ENCODE assay signal across 12 cellular contexts in the genomic region with DNA sequence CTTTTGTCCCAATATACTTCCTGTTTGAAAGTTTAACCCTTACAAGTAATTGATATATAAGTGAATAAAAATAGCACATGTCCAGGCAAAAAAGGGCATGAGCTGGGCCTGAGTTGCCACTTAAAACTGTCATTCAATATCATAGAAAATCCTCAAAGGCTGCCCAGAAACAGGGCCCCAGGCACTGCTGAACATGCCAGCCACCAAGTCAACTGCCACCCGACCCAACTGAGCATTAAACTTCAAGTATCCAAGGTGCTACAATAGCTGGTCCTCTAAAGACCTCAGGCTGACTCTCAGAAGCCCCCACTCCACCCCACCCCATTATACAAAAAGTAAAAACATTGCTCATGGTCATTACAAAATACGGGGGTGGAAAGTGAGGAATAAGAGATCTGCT.
DNase-seq lines count a peak whose midpoint lies in the region; ATAC-seq and TF ChIP-seq lines count a peak whose summit lies in the region.
"Had no signal": no experiment of that assay in that cellular context is flagged by ENCODE, and none has a peak within 500 bp of the region (broad histone marks: within the 10 kb centered on the region; RNA-seq: fewer than 3 reads in every experiment).

No MANE protein-coding gene starts in this region.

- H3K4me2 ChIP-seq in hepatocyte (no peak overlapping the region), smooth muscle cell (peak overlapping the region; percentile 48)

- TF ChIP-seq CTCF in activated CD8-positive, alpha-beta T cell treated with anti-CD3 and anti-CD28 coated beads for 36 hours (IDR thresholded peaks at IDR 0.05): no peak
- no peak for TF ChIP-seq CTCF in HFFc6 (IDR thresholded peaks at IDR 0.05)
- no peak for TF ChIP-seq CTCF in hepatocyte (IDR thresholded peaks at IDR 0.05; ENCODE audit: poor library complexity)
- no peak for TF ChIP-seq CTCF in smooth muscle cell (IDR thresholded peaks at IDR 0.05; ENCODE audit: borderline replicate concordance, insufficient read depth, poor library complexity, severe bottlenecking)
- no peak for TF ChIP-seq CTCF in adrenal gland (IDR thresholded peaks at IDR 0.05)

- H3K4me3 ChIP-seq in hepatocyte: no peak overlapping the region
- H3K4me3 ChIP-seq in smooth muscle cell: no peak overlapping the region
- H3K4me3 ChIP-seq in H7 (ENCODE audit: insufficient read depth, low read depth, low read length): no peak overlapping the region
- H3K4me3 ChIP-seq in adrenal gland: no peak overlapping the region
- H3K4me3 ChIP-seq: MG63 had no signal

- no peaks in the 10 kb centered on the region for H3K27me3 ChIP-seq in hepatocyte
- H3K27me3 ChIP-seq in smooth muscle cell (ENCODE audit: low read depth): no peaks in the 10 kb centered on the region
- H3K27me3 ChIP-seq in H7 (ENCODE audit: control insufficient read depth, insufficient read depth, low read length): no peaks in the 10 kb centered on the region
- H3K27me3 ChIP-seq in adrenal gland: no peaks in the 10 kb centered on the region
- H3K27me3 ChIP-seq: MG63 had no signal

- intact Hi-C loops in activated CD8-positive, alpha-beta T cell treated with anti-CD3 and anti-CD28 coated beads for 36 hours (cut with micrococcal nuclease): no loop called here
- intact Hi-C loops in adrenal gland (cut with DNase I): no loop called here

- H3K36me3 ChIP-seq in hepatocyte (replicated peaks; ENCODE audit: insufficient read depth, low read depth) (no peaks in the 10 kb centered on the region), smooth muscle cell (ENCODE audit: low read depth) (peaks cover 8% of the 10 kb centered on the region), H7 (replicated peaks; ENCODE audit: control insufficient read depth, insufficient read depth, low read length) (peaks cover 5% of the 10 kb centered on the region), adrenal gland (replicated peaks in 1 of 2) (peaks cover 0 to 6% of the 10 kb centered on the region in 2 donors)
- H3K36me3 ChIP-seq: MG63 had no signal

- H3K27me3 Mint-ChIP-seq in activated CD8-positive, alpha-beta T cell treated with anti-CD3 and anti-CD28 coated beads for 36 hours: no peaks in the 10 kb centered on the region
- no peaks in the 10 kb centered on the region for H3K27me3 Mint-ChIP-seq in activated CD8-positive, alpha-beta T cell treated with anti-CD3 and anti-CD28 coated beads, Interleukin-2, amount 10 ng/mL, durations not matched to agents 7 days and 5 days (ENCODE audit: low read depth)
- H3K27me3 Mint-ChIP-seq in HFFc6 (ENCODE audit: insufficient read depth): no peaks in the 10 kb centered on the region; the same call in 1 of the 2 replicates

- no peak for DNase-seq in activated CD8-positive, alpha-beta T cell treated with anti-CD3 and anti-CD28 coated beads for 36 hours
- no peak for DNase-seq in activated CD8-positive, alpha-beta T cell treated with anti-CD3 and anti-CD28 coated beads, Interleukin-2, amount 10 ng/mL, durations not matched to agents 7 days and 5 days
- DNase-seq in HFFc6 (no peak), hepatocyte (ENCODE audit: low spot score) (no peak), smooth muscle cell (lab: John Stamatoyannopoulos, UW; ENCODE audit: unreplicated experiment) (no peak), H7 (no peak), adrenal gland (no peak)
- DNase-seq: activated T-cell treated with anti-CD3 and anti-CD28 coated beads, Interleukin-2, amount 50 U/mL, for 4 hours; MG63; stimulated activated CD4-positive, alpha-beta T cell treated with anti-CD3 and anti-CD28 coated beads, Interleukin-2, amount 100 ng/mL, for 24 hours; T-helper 9 cell had no signal

- no peak overlapping the region for H3K4me3 Mint-ChIP-seq in activated CD8-positive, alpha-beta T cell treated with anti-CD3 and anti-CD28 coated beads for 36 hours
- H3K4me3 Mint-ChIP-seq in activated CD8-positive, alpha-beta T cell treated with anti-CD3 and anti-CD28 coated beads, Interleukin-2, amount 10 ng/mL, durations not matched to agents 7 days and 5 days: no peak overlapping the region
- 0 out of 2 replicates have a peak overlapping the region, but pooled peaks have one; percentile 50 for H3K4me3 Mint-ChIP-seq in HFFc6

- H3K27ac Mint-ChIP-seq in activated CD8-positive, alpha-beta T cell treated with anti-CD3 and anti-CD28 coated beads for 36 hours: peak overlapping the region; percentile 67
- no peak overlapping the region for H3K27ac Mint-ChIP-seq in activated CD8-positive, alpha-beta T cell treated with anti-CD3 and anti-CD28 coated beads, Interleukin-2, amount 10 ng/mL, durations not matched to agents 7 days and 5 days
- H3K27ac Mint-ChIP-seq in HFFc6: peak overlapping the region; percentile 88; the same call in 1 of the 2 replicates

- peak overlapping the region; percentile 9 for H3K9ac ChIP-seq in smooth muscle cell (ENCODE audit: low read depth)

- no peaks in the 10 kb centered on the region for H3K9me3 Mint-ChIP-seq in activated CD8-positive, alpha-beta T cell treated with anti-CD3 and anti-CD28 coated beads for 36 hours
- H3K9me3 Mint-ChIP-seq in activated CD8-positive, alpha-beta T cell treated with anti-CD3 and anti-CD28 coated beads, Interleukin-2, amount 10 ng/mL, durations not matched to agents 7 days and 5 days (ENCODE audit: insufficient read depth): no peaks in the 10 kb centered on the region
- H3K9me3 Mint-ChIP-seq in HFFc6: no peaks in the 10 kb centered on the region
- H3K9me3 Mint-ChIP-seq: activated T-cell treated with anti-CD3 and anti-CD28 coated beads, Interleukin-2, amount 50 U/mL, for 4 hours had no signal

- H3K9me3 ChIP-seq in hepatocyte (ENCODE audit: low read depth): no peaks in the 10 kb centered on the region
- H3K9me3 ChIP-seq in smooth muscle cell (replicated peaks; ENCODE audit: low read depth): no peaks in the 10 kb centered on the region
- no peaks in the 10 kb centered on the region for H3K9me3 ChIP-seq in adrenal gland (replicated peaks in 1 of 3)
- H3K9me3 ChIP-seq: MG63 had no signal

- 91% methylated on average over 2 of the region's 2 CpGs for WGBS in hepatocyte (ENCODE audit: low lambda C conversion rate, missing lambda C conversion rate)
- 72% methylated on average over 2 of the region's 2 CpGs for WGBS in smooth muscle cell (ENCODE audit: low lambda C conversion rate)
- 81 to 96% (median 89%) methylated on average over 2 of the region's 2 CpGs for WGBS in adrenal gland, 4 donors

- H3K4me1 Mint-ChIP-seq in activated CD8-positive, alpha-beta T cell treated with anti-CD3 and anti-CD28 coated beads for 36 hours (ENCODE audit: low read depth): peaks cover 48% of the 10 kb centered on the region
- peaks cover 39% of the 10 kb centered on the region for H3K4me1 Mint-ChIP-seq in activated CD8-positive, alpha-beta T cell treated with anti-CD3 and anti-CD28 coated beads, Interleukin-2, amount 10 ng/mL, durations not matched to agents 7 days and 5 days (ENCODE audit: low read depth)
- H3K4me1 Mint-ChIP-seq in HFFc6 (ENCODE audit: low read depth): peaks cover 73% of the 10 kb centered on the region

- no peaks in the 10 kb centered on the region for H3K9me2 ChIP-seq in hepatocyte (replicated peaks; ENCODE audit: insufficient read depth)

- H3K27ac ChIP-seq in hepatocyte (peak overlapping the region; percentile 12), smooth muscle cell (ENCODE audit: low read depth) (peak overlapping the region; percentile 97), adrenal gland (no peak overlapping the region)

- ATAC-seq in activated CD8-positive, alpha-beta T cell treated with anti-CD3 and anti-CD28 coated beads for 36 hours: no peak
- ATAC-seq in activated CD8-positive, alpha-beta T cell treated with anti-CD3 and anti-CD28 coated beads, Interleukin-2, amount 10 ng/mL, durations not matched to agents 7 days and 5 days: no peak
- no peak for ATAC-seq in HG03354 (IDR thresholded peaks at IDR 0.05; ENCODE audit: poor library complexity, severe bottlenecking, unreplicated experiment)

- H3K4me1 ChIP-seq in hepatocyte (ENCODE audit: insufficient read depth): peaks cover 33% of the 10 kb centered on the region
- H3K4me1 ChIP-seq in smooth muscle cell (ENCODE audit: low read depth): peaks cover 35% of the 10 kb centered on the region
- H3K4me1 ChIP-seq in adrenal gland (replicated peaks in 1 of 2): peaks cover 4 to 22% of the 10 kb centered on the region in 2 donors

- H2AFZ ChIP-seq in hepatocyte (no peak overlapping the region), smooth muscle cell (ENCODE audit: low read depth) (no peak overlapping the region)

- CTCF ChIA-PET in activated CD8-positive, alpha-beta T cell treated with anti-CD3 and anti-CD28 coated beads for 36 hours (lab: Charles Lee): interaction anchor here (0.6 to 3.2 kb wide), 10 partner anchors 10 to 341 kb away, joined by 3 to 15 read pairs (median 4); no protein-coding TSS in a partner anchor
- CTCF ChIA-PET in activated CD8-positive, alpha-beta T cell treated with anti-CD3 and anti-CD28 coated beads, Interleukin-2, amount 10 ng/mL, durations not matched to agents 7 days and 5 days (lab: Charles Lee): interaction anchor here (0.8 to 2.5 kb wide), 10 partner anchors 24 to 83 kb away, joined by 3 to 13 read pairs (median 4); no protein-coding TSS in a partner anchor

- H3K79me2 ChIP-seq in hepatocyte: no peaks in the 10 kb centered on the region
- H3K79me2 ChIP-seq in smooth muscle cell (ENCODE audit: low read depth): peaks cover 4% of the 10 kb centered on the region

- H3K36me3 Mint-ChIP-seq in activated CD8-positive, alpha-beta T cell treated with anti-CD3 and anti-CD28 coated beads for 36 hours (ENCODE audit: low read depth): peaks cover 47% of the 10 kb centered on the region
- H3K36me3 Mint-ChIP-seq in activated CD8-positive, alpha-beta T cell treated with anti-CD3 and anti-CD28 coated beads, Interleukin-2, amount 10 ng/mL, durations not matched to agents 7 days and 5 days (ENCODE audit: low read depth): peaks cover 58% of the 10 kb centered on the region
- peaks cover 36% of the 10 kb centered on the region for H3K36me3 Mint-ChIP-seq in HFFc6 (ENCODE audit: low read depth)

- POLR2A ChIA-PET in activated CD8-positive, alpha-beta T cell treated with anti-CD3 and anti-CD28 coated beads for 36 hours (lab: Charles Lee): interaction anchor here (0.6 kb wide), 1 partner anchor 465 kb away, joined by 3 read pairs; no protein-coding TSS in a partner anchor
- POLR2A ChIA-PET in activated CD8-positive, alpha-beta T cell treated with anti-CD3 and anti-CD28 coated beads, Interleukin-2, amount 10 ng/mL, durations not matched to agents 7 days and 5 days (lab: Charles Lee): interaction anchor here (1.0 to 2.6 kb wide), 2 partner anchors 37 to 83 kb away, joined by 3 to 10 read pairs; no protein-coding TSS in a partner anchor

- H3F3A ChIP-seq in smooth muscle cell (ENCODE audit: low read depth): peaks cover 43% of the 10 kb centered on the region

- no peaks in the 10 kb centered on the region for H4K20me1 ChIP-seq in hepatocyte (ENCODE audit: insufficient read depth, poor library complexity, severe bottlenecking)
- no peaks in the 10 kb centered on the region for H4K20me1 ChIP-seq in smooth muscle cell (ENCODE audit: low read depth)

- no peak for TF ChIP-seq POLR2A in adrenal gland (IDR thresholded peaks at IDR 0.05)

Comparison
In these comparisons a context has a peak if more than half of its experiments do, and no peak if none do; other contexts are left out.
1. H3K27ac ChIP-seq: peak in hepatocyte (single experiment) and smooth muscle cell (single experiment); none in adrenal gland (0 of 5).